Comparison of ENCODE assay signal across 8 cellular contexts in the genomic region with DNA sequence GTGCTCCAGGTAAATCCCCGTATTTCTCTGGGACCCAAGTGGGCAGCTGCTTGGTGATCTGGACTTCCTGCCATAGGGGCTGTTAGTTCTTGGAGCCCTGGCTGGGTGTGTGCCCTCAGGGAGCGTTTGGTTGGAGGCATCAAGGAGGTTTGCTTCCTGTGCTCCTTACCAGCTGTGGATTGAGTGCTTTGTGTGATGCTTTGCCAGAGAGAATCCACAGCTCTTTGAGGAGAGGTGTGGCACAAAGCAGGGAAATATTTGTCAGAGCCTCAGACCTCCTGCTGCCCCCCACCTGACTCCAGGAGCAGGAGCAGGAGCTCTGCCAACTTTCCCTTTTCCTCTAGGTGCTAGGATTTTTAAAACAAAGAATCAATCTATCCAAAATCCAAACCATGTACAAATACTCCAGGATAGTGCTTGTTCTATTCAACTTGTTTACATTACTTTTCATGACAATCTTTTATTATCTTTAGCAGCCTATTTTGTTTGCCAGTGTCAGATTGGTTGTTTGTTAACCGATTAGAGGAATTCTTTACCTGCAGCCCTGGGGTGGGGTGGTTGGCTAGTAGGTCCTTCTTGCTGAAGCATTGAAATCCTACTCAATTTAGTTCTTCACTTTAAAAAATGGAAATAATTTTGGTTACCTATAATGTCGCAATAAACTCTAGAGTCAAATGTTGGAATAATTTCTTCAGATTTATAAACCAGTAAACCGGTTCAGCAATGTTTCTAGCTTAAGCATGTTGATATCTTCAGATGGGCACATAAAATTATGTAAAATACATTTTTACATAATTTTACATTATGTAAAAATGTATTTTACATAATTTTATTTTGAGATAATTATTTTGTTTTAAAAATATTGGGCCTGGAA. TPM values are rescaled to one million over a fixed set of nuclear protein-coding genes. Genes with fewer than 3 reads are reported as not detected.
DNase-seq lines count a peak whose midpoint lies in the region; ATAC-seq and TF ChIP-seq lines count a peak whose summit lies in the region.

No MANE protein-coding gene starts in this region.

- H3K27ac ChIP-seq in heart left ventricle (peak overlapping the region in 11 of 12 donors; percentile 64 to 93 (median 85)), body of pancreas (peak overlapping the region; percentile 29 to 81 (median 69)), mesodermal cell (ENCODE audit: low read depth, low read length, severe bottlenecking) (no peak overlapping the region), upper lobe of left lung (peak overlapping the region; percentile 77 to 89 (median 81))

- intact Hi-C loops in heart left ventricle (cut with DNase I) (loop anchor here in 1 of 10 donors (2.0 kb wide), 1 partner anchor 29 kb away; no protein-coding TSS in a partner anchor), cardiac septum (cut with DNase I) (no loop called here), body of pancreas (cut with DNase I) (no loop called here)

- H3K4me3 ChIP-seq in heart left ventricle = peak overlapping the region in 7 of 12 donors; percentile 71 to 89 (median 82)
- H3K4me3 ChIP-seq in body of pancreas = no peak overlapping the region
- H3K4me3 ChIP-seq in mesodermal cell (ENCODE audit: extremely low read depth, insufficient read depth, low read length, poor library complexity, severe bottlenecking) = peak overlapping the region; percentile 76
- H3K4me3 ChIP-seq in upper lobe of left lung = peak overlapping the region in 3 of 4 donors; percentile 71 to 86 (median 75)

- TF ChIP-seq POLR2A in heart left ventricle (IDR thresholded peaks at IDR 0.05) (no peak), body of pancreas (IDR thresholded peaks at IDR 0.05) (no peak), upper lobe of left lung (IDR thresholded peaks at IDR 0.05) (no peak)

- WGBS in heart left ventricle, 4 donors = 55 to 71% (median 58%) methylated on average over 5 of the region's 5 CpGs
- WGBS in body of pancreas, 2 donors = 28 to 30% methylated on average over 5 of the region's 5 CpGs
- 39 to 77% methylated on average over 2 to 3 of the region's 5 CpGs for WGBS in mesodermal cell (ENCODE audit: insufficient coverage in 2 of 2), 2 experiments
- 43 to 47% methylated on average over 5 of the region's 5 CpGs for WGBS in upper lobe of left lung, 2 donors

- H3K27me3 ChIP-seq in heart left ventricle = no peaks in the 10 kb centered on the region
- no peaks in the 10 kb centered on the region for H3K27me3 ChIP-seq in body of pancreas
- no peaks in the 10 kb centered on the region for H3K27me3 ChIP-seq in upper lobe of left lung

- H3K36me3 ChIP-seq in heart left ventricle (no peaks in the 10 kb centered on the region), body of pancreas (replicated peaks in 1 of 2; ENCODE audit: insufficient read depth in 1 of 2, low read depth in 2 of 2) (no peaks in the 10 kb centered on the region), mesodermal cell (ENCODE audit: control insufficient read depth, insufficient read depth, low read length) (peaks cover 9% of the 10 kb centered on the region), upper lobe of left lung (no peaks in the 10 kb centered on the region)

- ATAC-seq in heart left ventricle (no peak), body of pancreas (no peak), upper lobe of left lung (ENCODE audit: low FRiP score in 2 of 2) (no peak), HG03457 (IDR thresholded peaks at IDR 0.05; ENCODE audit: unreplicated experiment) (no peak), GM21390 (IDR thresholded peaks at IDR 0.05; ENCODE audit: unreplicated experiment) (no peak)

- DNase-seq in heart left ventricle = no peak
- no peak for DNase-seq in cardiac septum (ENCODE audit: low spot score)
- peak in 2 of 4 donors; percentile 13 to 22 for DNase-seq in body of pancreas
- DNase-seq in upper lobe of left lung = no peak
- DNase-seq in midbrain (lab: John Stamatoyannopoulos, UW) = no peak

- peaks cover 0 to 13% (median 0%) of the 10 kb centered on the region in 12 donors for H3K9me3 ChIP-seq in heart left ventricle
- no peaks in the 10 kb centered on the region for H3K9me3 ChIP-seq in body of pancreas
- no peaks in the 10 kb centered on the region for H3K9me3 ChIP-seq in mesodermal cell (ENCODE audit: control insufficient read depth, low read length)
- no peaks in the 10 kb centered on the region for H3K9me3 ChIP-seq in upper lobe of left lung

- peaks cover 8 to 50% (median 31%) of the 10 kb centered on the region in 12 donors for H3K4me1 ChIP-seq in heart left ventricle
- H3K4me1 ChIP-seq in body of pancreas = peaks cover 35% of the 10 kb centered on the region
- peaks cover 17% of the 10 kb centered on the region for H3K4me1 ChIP-seq in mesodermal cell (ENCODE audit: control insufficient read depth, insufficient read depth, low read length, poor library complexity, severe bottlenecking)
- peaks cover 26 to 53% (median 33%) of the 10 kb centered on the region in 4 donors for H3K4me1 ChIP-seq in upper lobe of left lung

- no peak for TF ChIP-seq CTCF in heart left ventricle (IDR thresholded peaks at IDR 0.05)
- TF ChIP-seq CTCF in body of pancreas (IDR thresholded peaks at IDR 0.05) = no peak
- TF ChIP-seq CTCF in upper lobe of left lung (IDR thresholded peaks at IDR 0.05) = no peak

- no peak for TF ChIP-seq EP300 in upper lobe of left lung (IDR thresholded peaks at IDR 0.05)

RNA-seq across cellular contexts. Expression of a gene that starts 2.5 kb away (rescaled TPM):
- total RNA-seq in heart left ventricle = 10 to 100 TPM; 26.3 to 54.6 (median 38.0) TPM
- polyA plus RNA-seq in heart left ventricle = 1 to 10 TPM; 9.2 to 9.9 TPM
- 36.4 TPM for total RNA-seq in cardiac septum
- total RNA-seq in body of pancreas = 10 to 100 TPM; 23.6 to 25.4 TPM
- polyA plus RNA-seq in mesodermal cell (2013, experiment 1 of 2) = 48.7 TPM
- 42.6 TPM for polyA plus RNA-seq in mesodermal cell (2013, experiment 2 of 2)
- 10 to 100 TPM; 35.6 to 78.1 (median 55.5) TPM for total RNA-seq in upper lobe of left lung

Comparison
In these comparisons a context has a peak if more than half of its experiments do, and no peak if none do; other contexts are left out.
1. H3K4me3 ChIP-seq: peak in heart left ventricle (7 of 12), mesodermal cell (single experiment) and upper lobe of left lung (3 of 4); none in body of pancreas (0 of 2).